In the genomic region with DNA sequence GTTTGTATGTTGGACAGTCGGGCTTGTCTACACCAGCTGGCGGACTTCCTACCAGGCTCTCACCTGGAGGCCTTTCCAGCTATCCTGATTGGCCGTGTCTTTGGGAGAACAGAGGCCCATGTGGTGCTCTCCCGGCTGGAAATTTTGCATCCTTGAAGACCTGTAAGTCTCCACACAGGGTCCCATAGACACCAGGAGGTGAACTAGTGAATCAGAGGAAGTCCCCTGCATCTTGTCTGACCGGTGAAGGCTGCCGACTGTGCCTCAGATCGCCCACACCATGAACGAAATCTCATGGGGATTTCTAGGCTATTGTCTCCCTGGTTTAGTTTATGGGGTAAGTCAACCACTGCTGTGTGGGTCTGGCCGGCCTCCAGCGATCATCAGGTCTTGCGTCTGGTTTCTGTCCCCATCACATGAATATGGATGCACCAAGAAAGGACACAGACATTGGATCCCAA, we compare ENCODE assay signal across 19 cellular contexts.
A peak's percentile ranks its signal among the peaks of the same experiment; 100 is the strongest.
DNase-seq lines count a peak whose midpoint lies in the region; ATAC-seq and TF ChIP-seq lines count a peak whose summit lies in the region.
"Had no signal": no experiment of that assay in that cellular context is flagged by ENCODE, and none has a peak within 500 bp of the region (broad histone marks: within the 10 kb centered on the region; RNA-seq: fewer than 3 reads in every experiment).

No MANE protein-coding gene starts in this region.

- H3K36me3 Mint-ChIP-seq in activated CD4-positive, alpha-beta T cell treated with anti-CD3 and anti-CD28 coated beads, Interleukin-2, amount 10 ng/mL, durations not matched to agents 24 days and 14 days (ENCODE audit: low read depth) = peaks cover 3% of the 10 kb centered on the region
- H3K36me3 Mint-ChIP-seq in HFFc6 (ENCODE audit: low read depth) = no peaks in the 10 kb centered on the region
- peaks cover 4% of the 10 kb centered on the region for H3K36me3 Mint-ChIP-seq in activated T-helper 2 cell treated with anti-CD3 and anti-CD28 coated beads, Interferon-gamma antibody, Interleukin-2, Interleukin-4, amounts not matched to agents 10 μg/mL and 5 μg/mL and 100 μg/mL, durations not matched to agents 14 hours and 24 hours and 36 hours (ENCODE audit: low read depth)
- no peaks in the 10 kb centered on the region for H3K36me3 Mint-ChIP-seq in stimulated activated effector memory CD8-positive, alpha-beta T cell treated with anti-CD3 and anti-CD28 coated beads, Interleukin-12 subunit alpha, Interleukin-12 subunit beta, amount 100 ng/mL, for 72 hours
- H3K36me3 Mint-ChIP-seq: CD4-positive, CD25-positive, alpha-beta regulatory T cell had no signal

- no peak overlapping the region for H3K23ac ChIP-seq in neuronal stem cell (ENCODE audit: low read depth, low read length, poor library complexity)

- H3K27ac Mint-ChIP-seq in activated CD4-positive, alpha-beta T cell treated with anti-CD3 and anti-CD28 coated beads, Interleukin-2, amount 10 ng/mL, durations not matched to agents 24 days and 14 days = peak overlapping the region; percentile 48
- H3K27ac Mint-ChIP-seq in HFFc6 = peak overlapping the region; percentile 99
- peak overlapping the region; percentile 74 for H3K27ac Mint-ChIP-seq in activated T-helper 2 cell treated with anti-CD3 and anti-CD28 coated beads, Interferon-gamma antibody, Interleukin-2, Interleukin-4, amounts not matched to agents 10 μg/mL and 5 μg/mL and 100 μg/mL, durations not matched to agents 14 hours and 24 hours and 36 hours
- H3K27ac Mint-ChIP-seq in stimulated activated effector memory CD8-positive, alpha-beta T cell treated with anti-CD3 and anti-CD28 coated beads, Interleukin-12 subunit alpha, Interleukin-12 subunit beta, amount 100 ng/mL, for 72 hours = peak overlapping the region; percentile 94
- H3K27ac Mint-ChIP-seq: CD4-positive, CD25-positive, alpha-beta regulatory T cell had no signal

- no peak overlapping the region for H3K18ac ChIP-seq in neuronal stem cell (ENCODE audit: low read length)

- TF ChIP-seq CTCF in HFFc6 (IDR thresholded peaks at IDR 0.05) = no peak

- H3K27me3 Mint-ChIP-seq in activated CD4-positive, alpha-beta T cell treated with anti-CD3 and anti-CD28 coated beads, Interleukin-2, amount 10 ng/mL, durations not matched to agents 24 days and 14 days = no peaks in the 10 kb centered on the region
- no peaks in the 10 kb centered on the region; the same call in 1 of the 2 replicates for H3K27me3 Mint-ChIP-seq in HFFc6 (ENCODE audit: insufficient read depth)
- H3K27me3 Mint-ChIP-seq in activated T-helper 2 cell treated with anti-CD3 and anti-CD28 coated beads, Interferon-gamma antibody, Interleukin-2, Interleukin-4, amounts not matched to agents 10 μg/mL and 5 μg/mL and 100 μg/mL, durations not matched to agents 14 hours and 24 hours and 36 hours (ENCODE audit: low read depth) = no peaks in the 10 kb centered on the region
- H3K27me3 Mint-ChIP-seq: activated CD4-positive, alpha-beta memory T cell treated with anti-CD3 and anti-CD28 coated beads, Interleukin-2, amount 10 ng/mL, durations not matched to agents 7 days and 5 days had no signal

- H3K4me2 ChIP-seq in neuronal stem cell (ENCODE audit: insufficient read depth, low read length, poor library complexity, severe bottlenecking) = no peak overlapping the region

- no peak overlapping the region for H3K4ac ChIP-seq in neuronal stem cell (ENCODE audit: low read length)

- H2BK120ac ChIP-seq in neuronal stem cell (ENCODE audit: low read depth, low read length) = no peak overlapping the region

- WGBS in neuronal stem cell (ENCODE audit: extremely low coverage in 2 of 2, insufficient read length in 2 of 2, insufficient replicate concordance in 1 of 2), 2 donors = no CpG with 5 or more reads among the region's 11 CpGs

- H2BK15ac ChIP-seq in neuronal stem cell (ENCODE audit: low read length) = no peak overlapping the region

- H2AFZ ChIP-seq in neuronal stem cell (ENCODE audit: low read length) = no peak overlapping the region
- H2AFZ ChIP-seq: GM23248 had no signal

- H3K79me1 ChIP-seq in neuronal stem cell (ENCODE audit: low read depth, low read length) = no peaks in the 10 kb centered on the region

- H3K4me1 Mint-ChIP-seq in activated CD4-positive, alpha-beta T cell treated with anti-CD3 and anti-CD28 coated beads, Interleukin-2, amount 10 ng/mL, durations not matched to agents 24 days and 14 days = peaks cover 32% of the 10 kb centered on the region
- H3K4me1 Mint-ChIP-seq in HFFc6 (ENCODE audit: low read depth) = peaks cover 14% of the 10 kb centered on the region
- peaks cover 43% of the 10 kb centered on the region for H3K4me1 Mint-ChIP-seq in activated T-helper 2 cell treated with anti-CD3 and anti-CD28 coated beads, Interferon-gamma antibody, Interleukin-2, Interleukin-4, amounts not matched to agents 10 μg/mL and 5 μg/mL and 100 μg/mL, durations not matched to agents 14 hours and 24 hours and 36 hours (ENCODE audit: low read depth)
- peaks cover 46% of the 10 kb centered on the region for H3K4me1 Mint-ChIP-seq in stimulated activated effector memory CD8-positive, alpha-beta T cell treated with anti-CD3 and anti-CD28 coated beads, Interleukin-12 subunit alpha, Interleukin-12 subunit beta, amount 100 ng/mL, for 72 hours

- H3K4me3 Mint-ChIP-seq in activated CD4-positive, alpha-beta T cell treated with anti-CD3 and anti-CD28 coated beads, Interleukin-2, amount 10 ng/mL, durations not matched to agents 24 days and 14 days = no peak overlapping the region
- no peak overlapping the region for H3K4me3 Mint-ChIP-seq in HFFc6
- no peak overlapping the region for H3K4me3 Mint-ChIP-seq in activated T-helper 2 cell treated with anti-CD3 and anti-CD28 coated beads, Interferon-gamma antibody, Interleukin-2, Interleukin-4, amounts not matched to agents 10 μg/mL and 5 μg/mL and 100 μg/mL, durations not matched to agents 14 hours and 24 hours and 36 hours (ENCODE audit: low read depth)
- H3K4me3 Mint-ChIP-seq in stimulated activated effector memory CD8-positive, alpha-beta T cell treated with anti-CD3 and anti-CD28 coated beads, Interleukin-12 subunit alpha, Interleukin-12 subunit beta, amount 100 ng/mL, for 72 hours = peak overlapping the region; percentile 60
- H3K4me3 Mint-ChIP-seq: activated CD4-positive, alpha-beta memory T cell treated with anti-CD3 and anti-CD28 coated beads, Interleukin-2, amount 10 ng/mL, durations not matched to agents 7 days and 5 days; CD4-positive, CD25-positive, alpha-beta regulatory T cell had no signal

- no peak overlapping the region for H4K91ac ChIP-seq in neuronal stem cell (ENCODE audit: low read depth, low read length, poor library complexity)

- no peak overlapping the region for H3K9ac ChIP-seq in neuronal stem cell (ENCODE audit: low read depth, low read length, poor library complexity)

- no peaks in the 10 kb centered on the region for H3K27me3 ChIP-seq in neuronal stem cell (ENCODE audit: control insufficient read depth in 3 of 3, insufficient read depth in 3 of 3, low read depth in 1 of 3, low read length in 3 of 3)

- no peak overlapping the region for H3K14ac ChIP-seq in neuronal stem cell (ENCODE audit: low read length)

- no peaks in the 10 kb centered on the region for H3K36me3 ChIP-seq in neuronal stem cell (replicated peaks in 1 of 2; ENCODE audit: control insufficient read depth in 2 of 2, insufficient read depth in 2 of 2, low read length in 2 of 2)

- no peak overlapping the region for H3K27ac ChIP-seq in neuronal stem cell (replicated peaks; ENCODE audit: low read length)
- H3K27ac ChIP-seq: 22Rv1 had no signal

- H3K4me1 ChIP-seq in neuronal stem cell (ENCODE audit: control insufficient read depth in 2 of 2, insufficient read depth in 1 of 2, low read depth in 1 of 2, low read length in 2 of 2) = no peaks in the 10 kb centered on the region

- H3K9me3 ChIP-seq in neuronal stem cell (replicated peaks in 1 of 2; ENCODE audit: control insufficient read depth in 2 of 2, insufficient read depth in 1 of 2, low read depth in 1 of 2, low read length in 2 of 2) = no peaks in the 10 kb centered on the region
- H3K9me3 ChIP-seq: mucosa of descending colon had no signal

- no peak overlapping the region for H4K8ac ChIP-seq in neuronal stem cell (ENCODE audit: low read depth, low read length)

- intact Hi-C loops in activated CD4-positive, alpha-beta T cell treated with anti-CD3 and anti-CD28 coated beads, Interleukin-2, amount 10 ng/mL, durations not matched to agents 24 days and 14 days (cut with micrococcal nuclease) = loop anchor here (2.0 kb wide), 1 partner anchor 13 kb away; no protein-coding TSS in a partner anchor
- intact Hi-C loops in activated T-helper 2 cell treated with anti-CD3 and anti-CD28 coated beads, Interferon-gamma antibody, Interleukin-2, Interleukin-4, amounts not matched to agents 10 μg/mL and 5 μg/mL and 100 μg/mL, durations not matched to agents 14 hours and 24 hours and 36 hours (cut with micrococcal nuclease) = loop anchor here (1.0 to 5.0 kb wide), 3 partner anchors 13 to 249 kb away; no protein-coding TSS in a partner anchor

- no peak for DNase-seq in activated CD4-positive, alpha-beta T cell treated with anti-CD3 and anti-CD28 coated beads, Interleukin-2, amount 10 ng/mL, durations not matched to agents 24 days and 14 days
- DNase-seq in activated CD4-positive, alpha-beta T cell treated with anti-CD3 and anti-CD28 coated beads, Interleukin-2, amount 50 U/mL, for 4 hours = no peak
- DNase-seq in HFFc6 (no peak), HK-2 (ENCODE audit: unreplicated experiment) (no peak), neuronal stem cell (ENCODE audit: low spot score) (no peak)
- no peak for DNase-seq in activated T-helper 2 cell treated with anti-CD3 and anti-CD28 coated beads, Interferon-gamma antibody, Interleukin-2, Interleukin-4, amounts not matched to agents 10 μg/mL and 5 μg/mL and 100 μg/mL, durations not matched to agents 14 hours and 24 hours and 36 hours (ENCODE audit: low spot score)
- peak in 1 of 2 donors; percentile 67 for DNase-seq in stimulated activated effector memory CD8-positive, alpha-beta T cell treated with anti-CD3 and anti-CD28 coated beads, Interleukin-12 subunit alpha, Interleukin-12 subunit beta, amount 100 ng/mL, for 72 hours (ENCODE audit: low spot score in 2 of 2)
- DNase-seq: activated CD4-positive, alpha-beta memory T cell treated with anti-CD3 and anti-CD28 coated beads, Interleukin-2, amount 10 ng/mL, durations not matched to agents 7 days and 5 days; activated effector memory CD4-positive, alpha-beta T cell treated with anti-CD3 and anti-CD28 coated beads, Interleukin-2, amount 50 U/mL, for 16 hours; CD4-positive, CD25-positive, alpha-beta regulatory T cell; GM23248; hypothalamus; Karpas-422; mucosa of descending colon; NCI-H146; NCI-H446; small intestine had no signal

- no peak overlapping the region for H2BK5ac ChIP-seq in neuronal stem cell (ENCODE audit: low read length)

- no peak overlapping the region for H3K4me3 ChIP-seq in neuronal stem cell (ENCODE audit: low read length in 2 of 2)
- H3K4me3 ChIP-seq: GM23248, mucosa of descending colon had no signal

- no peak overlapping the region for H2AK5ac ChIP-seq in neuronal stem cell (ENCODE audit: low read depth, low read length)

- peak; percentile 66 for ATAC-seq in stimulated activated effector memory CD8-positive, alpha-beta T cell treated with anti-CD3 and anti-CD28 coated beads, Interleukin-12 subunit alpha, Interleukin-12 subunit beta, amount 100 ng/mL, for 72 hours
- ATAC-seq in HG03159 (IDR thresholded peaks at IDR 0.05; ENCODE audit: unreplicated experiment) = no peak
- ATAC-seq: mucosa of descending colon had no signal

- H2BK12ac ChIP-seq in neuronal stem cell (ENCODE audit: low read length) = no peak overlapping the region

- peaks cover 9% of the 10 kb centered on the region for H3K9me3 Mint-ChIP-seq in activated CD4-positive, alpha-beta T cell treated with anti-CD3 and anti-CD28 coated beads, Interleukin-2, amount 10 ng/mL, durations not matched to agents 24 days and 14 days
- no peaks in the 10 kb centered on the region for H3K9me3 Mint-ChIP-seq in HFFc6
- peaks cover 7% of the 10 kb centered on the region for H3K9me3 Mint-ChIP-seq in activated T-helper 2 cell treated with anti-CD3 and anti-CD28 coated beads, Interferon-gamma antibody, Interleukin-2, Interleukin-4, amounts not matched to agents 10 μg/mL and 5 μg/mL and 100 μg/mL, durations not matched to agents 14 hours and 24 hours and 36 hours
- H3K9me3 Mint-ChIP-seq in stimulated activated effector memory CD8-positive, alpha-beta T cell treated with anti-CD3 and anti-CD28 coated beads, Interleukin-12 subunit alpha, Interleukin-12 subunit beta, amount 100 ng/mL, for 72 hours = no peaks in the 10 kb centered on the region
- H3K9me3 Mint-ChIP-seq: CD4-positive, CD25-positive, alpha-beta regulatory T cell had no signal

Comparison
In these comparisons a context has a peak if more than half of its experiments do, and no peak if none do; other contexts are left out.
1. H3K27ac Mint-ChIP-seq: peak in every context shown above with its lines; median percentile 99 in HFFc6; 94 in stimulated activated effector memory CD8-positive, alpha-beta T cell treated with anti-CD3 and anti-CD28 coated beads, Interleukin-12 subunit alpha, Interleukin-12 subunit beta, amount 100 ng/mL, for 72 hours; 74 in activated T-helper 2 cell treated with anti-CD3 and anti-CD28 coated beads, Interferon-gamma antibody, Interleukin-2, Interleukin-4, amounts not matched to agents 10 μg/mL and 5 μg/mL and 100 μg/mL, durations not matched to agents 14 hours and 24 hours and 36 hours; 48 in activated CD4-positive, alpha-beta T cell treated with anti-CD3 and anti-CD28 coated beads, Interleukin-2, amount 10 ng/mL, durations not matched to agents 24 days and 14 days.